Comparison of ENCODE assay signal across 9 cellular contexts in genomic region chr7:154929006-154929726, GRCh38.
DNase-seq lines count a peak whose midpoint lies in the region; ATAC-seq, FAIRE-seq and TF ChIP-seq lines count a peak whose summit lies in the region.
"Had no signal": no experiment of that assay in that cellular context is flagged by ENCODE, and none has a peak within 500 bp of the region (broad histone marks: within the 10 kb centered on the region; RNA-seq: fewer than 3 reads in every experiment).

No MANE protein-coding gene starts in this region.

- H3K23ac ChIP-seq in neuronal stem cell (ENCODE audit: low read depth, low read length, poor library complexity), result no peak overlapping the region

- H3K14ac ChIP-seq in neuronal stem cell (ENCODE audit: low read length), result no peak overlapping the region

- FAIRE-seq in HTR-8/SVneo (lab: Jason Lieb, UNC), result no peak
- FAIRE-seq in bronchial epithelial cell (lab: Jason Lieb, UNC), result no peak

- H4K91ac ChIP-seq in neuronal stem cell (ENCODE audit: low read depth, low read length, poor library complexity), result no peak overlapping the region

- WGBS in neuronal stem cell (ENCODE audit: extremely low coverage in 2 of 2, insufficient read length in 2 of 2, insufficient replicate concordance in 1 of 2), 2 donors, result no CpG with 5 or more reads among the region's 9 CpGs

- H3K27ac Mint-ChIP-seq in CD4-positive, alpha-beta memory T cell, result peak overlapping the region; percentile 95 to 99 (median 98)

- peak overlapping the region; percentile 85 for H3K27ac ChIP-seq in CD4-positive, alpha-beta memory T cell (ENCODE audit: low read depth, low read length)
- H3K27ac ChIP-seq in neuronal stem cell (replicated peaks; ENCODE audit: low read length), result no peak overlapping the region

- H2BK12ac ChIP-seq in neuronal stem cell (ENCODE audit: low read length), result no peak overlapping the region

- POLR2A ChIA-PET in CD4-positive, alpha-beta memory T cell (lab: Charles Lee; ENCODE audit: partially characterized antibody), result interaction anchor here (1.0 to 2.9 kb wide), 5 partner anchors 73 to 372 kb away, joined by 3 to 46 read pairs (median 4); partner anchors contain the start of gene INSIG1

- TF ChIP-seq CTCF in bronchial epithelial cell (IDR thresholded peaks at IDR 0.05; ENCODE audit: insufficient read depth, low read length, severe bottlenecking), result no peak

- H3K18ac ChIP-seq in neuronal stem cell (ENCODE audit: low read length), result no peak overlapping the region

- H3K27me3 ChIP-seq in CD4-positive, alpha-beta memory T cell (ENCODE audit: insufficient read depth, low read length), result no peaks in the 10 kb centered on the region
- no peaks in the 10 kb centered on the region for H3K27me3 ChIP-seq in bronchial epithelial cell (ENCODE audit: control insufficient read depth, insufficient read depth, low read length)
- peaks cover 0 to 23% (median 0%) of the 10 kb centered on the region in 3 experiments for H3K27me3 ChIP-seq in neuronal stem cell (ENCODE audit: control insufficient read depth in 3 of 3, insufficient read depth in 3 of 3, low read depth in 1 of 3, low read length in 3 of 3)

- peaks cover 0 to 9% (median 1%) of the 10 kb centered on the region in 8 donors for H3K9me3 Mint-ChIP-seq in CD4-positive, alpha-beta memory T cell

- intact Hi-C loops in CD4-positive, alpha-beta memory T cell (cut with micrococcal nuclease), result loop anchor here (5.0 kb wide), 3 partner anchors 603 to 1963 kb away; partner anchors contain the start of gene LMBR1

- H3K27me3 Mint-ChIP-seq in CD4-positive, alpha-beta memory T cell, result no peaks in the 10 kb centered on the region

- H2BK5ac ChIP-seq in neuronal stem cell (ENCODE audit: low read length), result no peak overlapping the region

- ATAC-seq in HG02884 (IDR thresholded peaks at IDR 0.05; ENCODE audit: unreplicated experiment), result no peak

- CTCF ChIA-PET in CD4-positive, alpha-beta memory T cell (lab: Charles Lee; ENCODE audit: partially characterized antibody), result interaction anchor here (1.0 to 5.1 kb wide), 8 partner anchors 16 to 1964 kb away, joined by 3 to 115 read pairs (median 14); partner anchors contain the start of genes LMBR1 and PAXIP1

- H2BK120ac ChIP-seq in neuronal stem cell (ENCODE audit: low read depth, low read length), result no peak overlapping the region

- H3K9me3 ChIP-seq in CD4-positive, alpha-beta memory T cell (ENCODE audit: control insufficient read depth in 1 of 2, low read length in 2 of 2), result no peaks in the 10 kb centered on the region
- peaks cover 6 to 7% of the 10 kb centered on the region in 2 donors for H3K9me3 ChIP-seq in neuronal stem cell (replicated peaks in 1 of 2; ENCODE audit: control insufficient read depth in 2 of 2, insufficient read depth in 1 of 2, low read depth in 1 of 2, low read length in 2 of 2)

- H3K4me1 ChIP-seq in CD4-positive, alpha-beta memory T cell (ENCODE audit: insufficient read depth, low read length), result peaks cover 25% of the 10 kb centered on the region
- no peaks in the 10 kb centered on the region for H3K4me1 ChIP-seq in neuronal stem cell (ENCODE audit: control insufficient read depth in 2 of 2, insufficient read depth in 1 of 2, low read depth in 1 of 2, low read length in 2 of 2)

- peak overlapping the region; percentile 74 to 89 for H3K4me3 ChIP-seq in CD4-positive, alpha-beta memory T cell (ENCODE audit: low read length in 2 of 2)
- peak overlapping the region; percentile 48 for H3K4me3 ChIP-seq in bronchial epithelial cell (ENCODE audit: low read depth, low read length)
- H3K4me3 ChIP-seq in neuronal stem cell (ENCODE audit: low read length in 2 of 2), result no peak overlapping the region

- H2BK15ac ChIP-seq in neuronal stem cell (ENCODE audit: low read length), result no peak overlapping the region

- no peak for DNase-seq in CD4-positive, alpha-beta memory T cell
- peak; percentile 7 for DNase-seq in HTR-8/SVneo (ENCODE audit: insufficient read length, low spot score)
- DNase-seq in bronchial epithelial cell (ENCODE audit: low read depth), result no peak
- DNase-seq in neuronal stem cell (ENCODE audit: low spot score), result no peak
- DNase-seq in T1000 (lab: John Stamatoyannopoulos, UW), result no peak
- DNase-seq in NCI-H446 (lab: John Stamatoyannopoulos, UW), result no peak
- no peak for DNase-seq in DMS53 (lab: John Stamatoyannopoulos, UW)
- DNase-seq: central memory CD4-positive, alpha-beta T cell had no signal

- H3K4me2 ChIP-seq in neuronal stem cell (ENCODE audit: insufficient read depth, low read length, poor library complexity, severe bottlenecking), result no peak overlapping the region

- H3K9ac ChIP-seq in neuronal stem cell (ENCODE audit: low read depth, low read length, poor library complexity), result no peak overlapping the region

- peaks cover 22 to 42% (median 32%) of the 10 kb centered on the region in 4 donors for H3K4me1 Mint-ChIP-seq in CD4-positive, alpha-beta memory T cell

- peak overlapping the region; percentile 10 for H2AK5ac ChIP-seq in neuronal stem cell (ENCODE audit: low read depth, low read length)

- peaks cover 4% of the 10 kb centered on the region for H3K36me3 ChIP-seq in CD4-positive, alpha-beta memory T cell (ENCODE audit: insufficient read depth, low read length)
- H3K36me3 ChIP-seq in bronchial epithelial cell (ENCODE audit: control insufficient read depth, insufficient read depth, low read length) (no peaks in the 10 kb centered on the region), neuronal stem cell (replicated peaks in 1 of 2; ENCODE audit: control insufficient read depth in 2 of 2, insufficient read depth in 2 of 2, low read length in 2 of 2) (no peaks in the 10 kb centered on the region)

- peak overlapping the region; percentile 91 to 98 (median 94) for H3K4me3 Mint-ChIP-seq in CD4-positive, alpha-beta memory T cell

- H2AFZ ChIP-seq in neuronal stem cell (ENCODE audit: low read length), result peak overlapping the region; percentile 76

- no peak overlapping the region for H4K8ac ChIP-seq in neuronal stem cell (ENCODE audit: low read depth, low read length)

- peaks cover 15 to 18% of the 10 kb centered on the region in 2 donors for H3K36me3 Mint-ChIP-seq in CD4-positive, alpha-beta memory T cell

- no peak overlapping the region for H3K4ac ChIP-seq in neuronal stem cell (ENCODE audit: low read length)

- no peaks in the 10 kb centered on the region for H3K79me1 ChIP-seq in neuronal stem cell (ENCODE audit: low read depth, low read length)

Comparison
In these comparisons a context has a peak if more than half of its experiments do, and no peak if none do; other contexts are left out.
1. H3K4me3 ChIP-seq: peak in CD4-positive, alpha-beta memory T cell (2 of 2) and bronchial epithelial cell (single experiment); none in neuronal stem cell (0 of 2).